ENCODE assay signal across 8 cellular contexts in genomic region chr4:112279025-112279881, GRCh38. TPM values are rescaled to one million over a fixed set of nuclear protein-coding genes. Genes with fewer than 3 reads are reported as not detected.
DNase-seq lines count a peak whose midpoint lies in the region; ATAC-seq and TF ChIP-seq lines count a peak whose summit lies in the region.

No MANE protein-coding gene starts in this region.

- DNase-seq in KBM-7: peak; percentile 84
- DNase-seq in left ventricle myocardium superior: peak; percentile 45
- DNase-seq in HT-29 (ENCODE audit: low spot score): no peak
- no peak for DNase-seq in H4 (ENCODE audit: low spot score)
- no peak for DNase-seq in DMS114 treated with DMSO at 0.1 percent for 48 hours (lab: John Stamatoyannopoulos, UW; ENCODE audit: unreplicated experiment)

- in situ Hi-C loops in KBM-7 (cut with MboI; ENCODE audit: low pct_unique_long_range_greater_than_20kb, low sequenced_read_pairs): no loop called here

- intact Hi-C loops in left ventricle myocardium superior (cut with micrococcal nuclease): no loop called here

- peak; percentile 80 for ATAC-seq in GM18511 (IDR thresholded peaks at IDR 0.05; ENCODE audit: unreplicated experiment)
- ATAC-seq in GM21619 (IDR thresholded peaks at IDR 0.05; ENCODE audit: unreplicated experiment): peak; percentile 65
- ATAC-seq in left ventricle myocardium superior: peak; percentile 82
- no peak for ATAC-seq in SK-N-SH treated with all-trans-retinoic acid at 6 μM for 48 hours

TF ChIP-seq in SK-N-SH treated with all-trans-retinoic acid at 6 μM for 48 hours, 23 proteins besides CTCF, POLR2A, EP300 and RAD21:
- TF ChIP-seq ZNF8 (CRISPR knock-in tag; IDR thresholded peaks at IDR 0.05) (no peak), OSR1 (CRISPR knock-in tag; IDR thresholded peaks at IDR 0.05) (no peak), TCF4 (CRISPR knock-in tag; IDR thresholded peaks at IDR 0.05; ENCODE audit: borderline replicate concordance) (no peak), BACH2 (CRISPR knock-in tag; IDR thresholded peaks at IDR 0.05; ENCODE audit: borderline replicate concordance) (no peak), ZNF565 (CRISPR knock-in tag; conservative IDR thresholded peaks at IDR 0.05; ENCODE audit: low read depth) (no peak), ISL1 (CRISPR knock-in tag; IDR thresholded peaks at IDR 0.05) (no peak), ZNF70 (CRISPR knock-in tag; IDR thresholded peaks at IDR 0.05) (no peak), CSDC2 (CRISPR knock-in tag; IDR thresholded peaks at IDR 0.05) (no peak), RARB (CRISPR knock-in tag; IDR thresholded peaks at IDR 0.05) (no peak), ZFP30 (CRISPR knock-in tag; IDR thresholded peaks at IDR 0.05) (no peak), PPARA (CRISPR knock-in tag; IDR thresholded peaks at IDR 0.05; ENCODE audit: borderline replicate concordance) (no peak), TOX (CRISPR knock-in tag; IDR thresholded peaks at IDR 0.05; ENCODE audit: borderline replicate concordance) (no peak), SNAI2 (CRISPR knock-in tag; IDR thresholded peaks at IDR 0.05) (no peak)

RNA-seq across cellular contexts. Expression of gene TIFA, which starts 6.5 kb away (rescaled TPM):
- 32.2 TPM for total RNA-seq in left ventricle myocardium superior
- total RNA-seq in HT-29 (2014; rRNA removed; shearing (Covaris generic)): 5.9 and 10.1 TPM in 2 replicates
- total RNA-seq in H4 (2014; rRNA removed; shearing (Covaris generic)): 7.5 and 22.1 TPM in 2 replicates

RNA-seq across cellular contexts. Expression of gene ALPK1, which starts 17.9 kb away (rescaled TPM):
- total RNA-seq in left ventricle myocardium superior: 5.1 TPM
- total RNA-seq in HT-29 (2014; rRNA removed; shearing (Covaris generic)): 3.2 and 4.9 TPM in 2 replicates
- 9.0 and 15.7 TPM in 2 replicates for total RNA-seq in H4 (2014; rRNA removed; shearing (Covaris generic))

RNA-seq across cellular contexts. Expression of gene AP1AR, which starts 47.7 kb away (rescaled TPM):
- 10.2 TPM for total RNA-seq in left ventricle myocardium superior
- total RNA-seq in HT-29 (2014; rRNA removed; shearing (Covaris generic)): 57.0 and 105 TPM in 2 replicates
- 20.1 and 22.9 TPM in 2 replicates for total RNA-seq in H4 (2014; rRNA removed; shearing (Covaris generic))

Comparison
In these comparisons a context has a peak if more than half of its experiments do, and no peak if none do; other contexts are left out.
1. DNase-seq: peak in KBM-7 (single experiment) and left ventricle myocardium superior (single experiment); none in HT-29 (single experiment), H4 (single experiment) and DMS114 treated with DMSO at 0.1 percent for 48 hours (single experiment).